ENCODE assay signal across 11 cellular contexts in genomic region chr7:36284470-36284869, GRCh38.
DNase-seq lines count a peak whose midpoint lies in the region; TF ChIP-seq lines count a peak whose summit lies in the region.
"Had no signal": no experiment of that assay in that cellular context is flagged by ENCODE, and none has a peak within 500 bp of the region (broad histone marks: within the 10 kb centered on the region; RNA-seq: fewer than 3 reads in every experiment).

No MANE protein-coding gene starts in this region.

- POLR2A ChIA-PET in OCI-LY7 (lab: Charles Lee): interaction anchor here (0.8 to 1.5 kb wide), 4 partner anchors 21 to 251 kb away, joined by 3 to 4 read pairs (median 3); no protein-coding TSS in a partner anchor

- H3K4me1 ChIP-seq in OCI-LY7 (ENCODE audit: insufficient read depth, low read length, poor library complexity, severe bottlenecking): peaks cover 72% of the 10 kb centered on the region

- H3K9me2 ChIP-seq in OCI-LY7 (ENCODE audit: insufficient read depth, low read length): no peaks in the 10 kb centered on the region

- H3K79me2 ChIP-seq in OCI-LY7 (ENCODE audit: insufficient read depth, low read depth, low read length): no peaks in the 10 kb centered on the region

- intact Hi-C loops in activated naive CD4-positive, alpha-beta T cell treated with anti-CD3 and anti-CD28 coated beads for 36 hours (cut with micrococcal nuclease): loop anchor here (10.0 kb wide), 1 partner anchor 560 kb away; no protein-coding TSS in a partner anchor
- intact Hi-C loops in OCI-LY7 (cut with micrococcal nuclease; ENCODE audit: unreplicated experiment): loop anchor here (10.0 kb wide), 1 partner anchor 480 kb away; the partner anchor contains the start of gene SEPTIN7
- intact Hi-C loops in activated T-helper 1 cell treated with anti-CD3 and anti-CD28 coated beads, Interleukin-12 subunit alpha, Interleukin-12 subunit beta, Interleukin-2, Interleukin-4 antibody, amounts not matched to agents 30 ng/mL and 10 ng/mL and 1 ng/mL, durations not matched to agents 14 hours and 24 hours and 36 hours (cut with micrococcal nuclease): loop anchor here (10.0 kb wide), 1 partner anchor 590 kb away; the partner anchor contains the start of gene HERPUD2

- no peaks in the 10 kb centered on the region for H3K9me3 Mint-ChIP-seq in activated naive CD4-positive, alpha-beta T cell treated with anti-CD3 and anti-CD28 coated beads, Interleukin-2, amount 10 ng/mL, durations not matched to agents 7 days and 5 days
- no peaks in the 10 kb centered on the region for H3K9me3 Mint-ChIP-seq in activated naive CD4-positive, alpha-beta T cell treated with anti-CD3 and anti-CD28 coated beads for 36 hours
- no peaks in the 10 kb centered on the region for H3K9me3 Mint-ChIP-seq in activated T-helper 1 cell treated with anti-CD3 and anti-CD28 coated beads, Interleukin-12 subunit alpha, Interleukin-12 subunit beta, Interleukin-2, Interleukin-4 antibody, amounts not matched to agents 30 ng/mL and 10 ng/mL and 1 ng/mL, durations not matched to agents 14 hours and 24 hours and 36 hours

- no peak for DNase-seq in activated naive CD4-positive, alpha-beta T cell treated with anti-CD3 and anti-CD28 coated beads, Interleukin-2, amount 10 ng/mL, durations not matched to agents 7 days and 5 days
- no peak for DNase-seq in activated naive CD4-positive, alpha-beta T cell treated with anti-CD3 and anti-CD28 coated beads for 36 hours
- DNase-seq in OCI-LY7 (ENCODE audit: low spot score): peak; percentile 18
- peak; percentile 60 for DNase-seq in ecto neural progenitor cell (ENCODE audit: low spot score)
- DNase-seq in substantia nigra (lab: John Stamatoyannopoulos, UW): no peak
- DNase-seq in activated T-helper 1 cell treated with anti-CD3 and anti-CD28 coated beads, Interleukin-12 subunit alpha, Interleukin-12 subunit beta, Interleukin-2, Interleukin-4 antibody, amounts not matched to agents 30 ng/mL and 10 ng/mL and 1 ng/mL, durations not matched to agents 14 hours and 24 hours and 36 hours (ENCODE audit: low spot score): no peak
- no peak for DNase-seq in GM19238 (ENCODE audit: insufficient read length, low spot score)
- DNase-seq in RPMI8226: no peak
- DNase-seq: NCI-H187 treated with DMSO at 0.1 percent for 48 hours had no signal

- H4K20me1 ChIP-seq in OCI-LY7 (ENCODE audit: insufficient read depth, low read length): no peaks in the 10 kb centered on the region

- H3K4me2 ChIP-seq in OCI-LY7 (ENCODE audit: low read length): no peak overlapping the region

- H3K4me3 Mint-ChIP-seq in activated naive CD4-positive, alpha-beta T cell treated with anti-CD3 and anti-CD28 coated beads, Interleukin-2, amount 10 ng/mL, durations not matched to agents 7 days and 5 days: no peak overlapping the region
- no peak overlapping the region for H3K4me3 Mint-ChIP-seq in activated naive CD4-positive, alpha-beta T cell treated with anti-CD3 and anti-CD28 coated beads for 36 hours
- no peak overlapping the region for H3K4me3 Mint-ChIP-seq in activated T-helper 1 cell treated with anti-CD3 and anti-CD28 coated beads, Interleukin-12 subunit alpha, Interleukin-12 subunit beta, Interleukin-2, Interleukin-4 antibody, amounts not matched to agents 30 ng/mL and 10 ng/mL and 1 ng/mL, durations not matched to agents 14 hours and 24 hours and 36 hours

- H3K27me3 Mint-ChIP-seq in activated naive CD4-positive, alpha-beta T cell treated with anti-CD3 and anti-CD28 coated beads, Interleukin-2, amount 10 ng/mL, durations not matched to agents 7 days and 5 days: peaks cover 12% of the 10 kb centered on the region
- H3K27me3 Mint-ChIP-seq in activated naive CD4-positive, alpha-beta T cell treated with anti-CD3 and anti-CD28 coated beads for 36 hours (ENCODE audit: low read depth): no peaks in the 10 kb centered on the region
- H3K27me3 Mint-ChIP-seq in activated T-helper 1 cell treated with anti-CD3 and anti-CD28 coated beads, Interleukin-12 subunit alpha, Interleukin-12 subunit beta, Interleukin-2, Interleukin-4 antibody, amounts not matched to agents 30 ng/mL and 10 ng/mL and 1 ng/mL, durations not matched to agents 14 hours and 24 hours and 36 hours (ENCODE audit: insufficient read depth): peaks cover 4% of the 10 kb centered on the region

- H3K27ac Mint-ChIP-seq in activated naive CD4-positive, alpha-beta T cell treated with anti-CD3 and anti-CD28 coated beads, Interleukin-2, amount 10 ng/mL, durations not matched to agents 7 days and 5 days: peak overlapping the region; percentile 21
- H3K27ac Mint-ChIP-seq in activated naive CD4-positive, alpha-beta T cell treated with anti-CD3 and anti-CD28 coated beads for 36 hours: no peak overlapping the region
- no peak overlapping the region for H3K27ac Mint-ChIP-seq in activated T-helper 1 cell treated with anti-CD3 and anti-CD28 coated beads, Interleukin-12 subunit alpha, Interleukin-12 subunit beta, Interleukin-2, Interleukin-4 antibody, amounts not matched to agents 30 ng/mL and 10 ng/mL and 1 ng/mL, durations not matched to agents 14 hours and 24 hours and 36 hours

- peak overlapping the region; percentile 18; the same call in 1 of the 2 replicates for H2AFZ ChIP-seq in OCI-LY7 (ENCODE audit: low read length)

- CTCF ChIA-PET in activated naive CD4-positive, alpha-beta T cell treated with anti-CD3 and anti-CD28 coated beads, Interleukin-2, amount 10 ng/mL, durations not matched to agents 7 days and 5 days (lab: Charles Lee): interaction anchor here (0.6 to 1.6 kb wide), 2 partner anchors 11 to 308 kb away, joined by 4 read pairs; no protein-coding TSS in a partner anchor
- CTCF ChIA-PET in activated naive CD4-positive, alpha-beta T cell treated with anti-CD3 and anti-CD28 coated beads for 36 hours (lab: Charles Lee): interaction anchor here (3.1 kb wide), 1 partner anchor 299 kb away, joined by 9 read pairs; no protein-coding TSS in a partner anchor
- CTCF ChIA-PET in OCI-LY7 (lab: Charles Lee; ENCODE audit: unreplicated experiment): no interaction called here

- H3K4me1 Mint-ChIP-seq in activated naive CD4-positive, alpha-beta T cell treated with anti-CD3 and anti-CD28 coated beads, Interleukin-2, amount 10 ng/mL, durations not matched to agents 7 days and 5 days: peaks cover 63% of the 10 kb centered on the region
- peaks cover 36% of the 10 kb centered on the region for H3K4me1 Mint-ChIP-seq in activated naive CD4-positive, alpha-beta T cell treated with anti-CD3 and anti-CD28 coated beads for 36 hours (ENCODE audit: low read depth)
- H3K4me1 Mint-ChIP-seq in activated T-helper 1 cell treated with anti-CD3 and anti-CD28 coated beads, Interleukin-12 subunit alpha, Interleukin-12 subunit beta, Interleukin-2, Interleukin-4 antibody, amounts not matched to agents 30 ng/mL and 10 ng/mL and 1 ng/mL, durations not matched to agents 14 hours and 24 hours and 36 hours (ENCODE audit: low read depth): peaks cover 51% of the 10 kb centered on the region

- H3K36me3 ChIP-seq in OCI-LY7 (ENCODE audit: insufficient read depth, low read length): no peaks in the 10 kb centered on the region

- no peaks in the 10 kb centered on the region for H3K9me3 ChIP-seq in OCI-LY7 (ENCODE audit: low read length)
- H3K9me3 ChIP-seq: left ventricle myocardium inferior had no signal

- H3K27ac ChIP-seq in OCI-LY7 (ENCODE audit: low read depth, low read length, poor library complexity, severe bottlenecking): peak overlapping the region; percentile 9
- H3K27ac ChIP-seq in substantia nigra (ENCODE audit: low read depth, low read length, poor library complexity, severe bottlenecking): peak overlapping the region; percentile 96
- H3K27ac ChIP-seq: SK-N-MC had no signal

- H3K4me3 ChIP-seq in OCI-LY7 (ENCODE audit: low read depth, low read length, poor library complexity, severe bottlenecking): no peak overlapping the region
- H3K4me3 ChIP-seq: left ventricle myocardium inferior, SK-N-MC had no signal

- H3K36me3 Mint-ChIP-seq in activated naive CD4-positive, alpha-beta T cell treated with anti-CD3 and anti-CD28 coated beads, Interleukin-2, amount 10 ng/mL, durations not matched to agents 7 days and 5 days: peaks cover 8% of the 10 kb centered on the region
- H3K36me3 Mint-ChIP-seq in activated naive CD4-positive, alpha-beta T cell treated with anti-CD3 and anti-CD28 coated beads for 36 hours (ENCODE audit: low read depth): no peaks in the 10 kb centered on the region
- H3K36me3 Mint-ChIP-seq in activated T-helper 1 cell treated with anti-CD3 and anti-CD28 coated beads, Interleukin-12 subunit alpha, Interleukin-12 subunit beta, Interleukin-2, Interleukin-4 antibody, amounts not matched to agents 30 ng/mL and 10 ng/mL and 1 ng/mL, durations not matched to agents 14 hours and 24 hours and 36 hours (ENCODE audit: low read depth): peaks cover 3% of the 10 kb centered on the region

- no TSS peak for BruUV-seq in OCI-LY7 (replicated peaks; lab: Mats Ljungman, UMichigan)

- peak; percentile 46 for TF ChIP-seq CTCF in OCI-LY7 (conservative IDR thresholded peaks at IDR 0.05; ENCODE audit: low read length)

Comparison
In these comparisons a context has a peak if more than half of its experiments do, and no peak if none do; other contexts are left out.
1. DNase-seq: peak in OCI-LY7 (single experiment) and ecto neural progenitor cell (single experiment); none in activated naive CD4-positive, alpha-beta T cell treated with anti-CD3 and anti-CD28 coated beads, Interleukin-2, amount 10 ng/mL, durations not matched to agents 7 days and 5 days (single experiment), activated naive CD4-positive, alpha-beta T cell treated with anti-CD3 and anti-CD28 coated beads for 36 hours (single experiment), substantia nigra (0 of 49), activated T-helper 1 cell treated with anti-CD3 and anti-CD28 coated beads, Interleukin-12 subunit alpha, Interleukin-12 subunit beta, Interleukin-2, Interleukin-4 antibody, amounts not matched to agents 30 ng/mL and 10 ng/mL and 1 ng/mL, durations not matched to agents 14 hours and 24 hours and 36 hours (single experiment), GM19238 (single experiment) and RPMI8226 (single experiment).